ENCODE assay signal across 1 cellular context in the genomic region with DNA sequence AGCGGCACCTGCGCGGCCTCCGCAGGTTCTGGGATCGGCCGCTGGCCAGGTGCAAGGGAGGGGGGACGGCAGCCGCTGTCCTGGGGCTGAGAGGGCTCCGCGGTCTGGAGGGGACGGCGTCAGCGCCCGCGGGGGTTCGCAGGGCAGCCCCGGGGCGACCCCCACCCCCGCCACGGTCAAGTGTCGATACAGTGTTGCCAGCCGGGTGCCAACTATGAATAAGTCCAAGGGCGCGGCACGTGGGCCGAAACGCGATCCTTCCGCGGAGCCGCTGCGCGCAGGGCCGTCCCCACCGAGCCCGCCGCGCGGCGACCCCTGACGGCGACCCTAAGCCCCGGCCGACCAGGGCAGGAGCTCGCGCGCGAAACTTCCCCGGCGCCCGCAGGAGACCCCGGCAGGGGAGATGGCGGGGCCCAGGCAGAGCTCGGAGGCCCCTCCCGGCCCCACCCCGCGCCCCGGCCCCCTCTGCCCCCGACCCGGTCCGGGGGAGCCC.
A peak's percentile ranks its signal among the peaks of the same experiment; 100 is the strongest.
TF ChIP-seq lines count a peak whose summit lies in the region.

No MANE protein-coding gene starts in this region.

TF ChIP-seq in K562, 482 proteins besides CTCF, POLR2A, EP300 and RAD21 (continued from another document and continues in another):
- TF ChIP-seq, protein P1, sequence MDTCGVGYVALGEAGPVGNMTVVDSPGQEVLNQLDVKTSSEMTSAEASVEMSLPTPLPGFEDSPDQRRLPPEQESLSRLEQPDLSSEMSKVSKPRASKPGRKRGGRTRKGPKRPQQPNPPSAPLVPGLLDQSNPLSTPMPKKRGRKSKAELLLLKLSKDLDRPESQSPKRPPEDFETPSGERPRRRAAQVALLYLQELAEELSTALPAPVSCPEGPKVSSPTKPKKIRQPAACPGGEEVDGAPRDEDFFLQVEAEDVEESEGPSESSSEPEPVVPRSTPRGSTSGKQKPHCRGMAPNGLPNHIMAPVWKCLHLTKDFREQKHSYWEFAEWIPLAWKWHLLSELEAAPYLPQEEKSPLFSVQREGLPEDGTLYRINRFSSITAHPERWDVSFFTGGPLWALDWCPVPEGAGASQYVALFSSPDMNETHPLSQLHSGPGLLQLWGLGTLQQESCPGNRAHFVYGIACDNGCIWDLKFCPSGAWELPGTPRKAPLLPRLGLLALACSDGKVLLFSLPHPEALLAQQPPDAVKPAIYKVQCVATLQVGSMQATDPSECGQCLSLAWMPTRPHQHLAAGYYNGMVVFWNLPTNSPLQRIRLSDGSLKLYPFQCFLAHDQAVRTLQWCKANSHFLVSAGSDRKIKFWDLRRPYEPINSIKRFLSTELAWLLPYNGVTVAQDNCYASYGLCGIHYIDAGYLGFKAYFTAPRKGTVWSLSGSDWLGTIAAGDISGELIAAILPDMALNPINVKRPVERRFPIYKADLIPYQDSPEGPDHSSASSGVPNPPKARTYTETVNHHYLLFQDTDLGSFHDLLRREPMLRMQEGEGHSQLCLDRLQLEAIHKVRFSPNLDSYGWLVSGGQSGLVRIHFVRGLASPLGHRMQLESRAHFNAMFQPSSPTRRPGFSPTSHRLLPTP (IDR thresholded peaks at IDR 0.05; ENCODE audit: borderline replicate concordance, extremely low read depth, insufficient read length) = no peak
- TF ChIP-seq LARP7 (IDR thresholded peaks at IDR 0.05) (no peak), ARID2 (IDR thresholded peaks at IDR 0.05) (no peak), CXXC5 (CRISPR knock-in tag; IDR thresholded peaks at IDR 0.05) (peak; percentile 82), CREB1 (IDR thresholded peaks at IDR 0.05) (no peak), CREB1 (CRISPR knock-in tag; IDR thresholded peaks at IDR 0.05) (0 out of 2 replicates have a peak, but pooled peaks have one; percentile 23), RFX5 (IDR thresholded peaks at IDR 0.05; ENCODE audit: low read depth, low read length) (no peak), BRCA1 (IDR thresholded peaks at IDR 0.05) (no peak), BRCA1 (CRISPR knock-in tag; IDR thresholded peaks at IDR 0.05) (peak; percentile 88; the same call in 1 of the 2 replicates), PML (IDR thresholded peaks at IDR 0.05; ENCODE audit: low read length) (no peak; the same call in 1 of the 2 replicates), SUPT5H (IDR thresholded peaks at IDR 0.05) (peak; percentile 56), CTBP1 (IDR thresholded peaks at IDR 0.05; ENCODE audit: borderline replicate concordance) (peak; percentile 83), ZC3H4 (CRISPR knock-in tag; IDR thresholded peaks at IDR 0.05; ENCODE audit: borderline replicate concordance) (peak; percentile 93), CCNT2 (IDR thresholded peaks at IDR 0.05; ENCODE audit: borderline replicate concordance, extremely low read depth, insufficient read length, low read depth, low read length) (peak; percentile 82), RBM34 (IDR thresholded peaks at IDR 0.05; ENCODE audit: borderline replicate concordance, insufficient read depth, low read length) (no peak), BHLHE40 (IDR thresholded peaks at IDR 0.05; ENCODE audit: low read length) (peak; percentile 24; the same call in 1 of the 2 replicates), HDAC3 (IDR thresholded peaks at IDR 0.05; ENCODE audit: borderline replicate concordance, partially characterized antibody) (no peak), ZNF830 (CRISPR knock-in tag; IDR thresholded peaks at IDR 0.05) (0 out of 2 replicates have a peak, but pooled peaks have one; percentile 34), FIP1L1 (IDR thresholded peaks at IDR 0.05; ENCODE audit: low read depth, low read length, poor library complexity, severe bottlenecking) (peak; percentile 46), SAFB (IDR thresholded peaks at IDR 0.05; ENCODE audit: borderline replicate concordance, low read depth, low read length) (peak; percentile 64), NUFIP1 (IDR thresholded peaks at IDR 0.05; ENCODE audit: partially characterized antibody) (no peak), KDM2B (CRISPR knock-in tag; IDR thresholded peaks at IDR 0.05) (peak; percentile 88), GABPB1 (CRISPR knock-in tag; IDR thresholded peaks at IDR 0.05) (peak; percentile 34; the same call in 1 of the 2 replicates), GTF2F1 (IDR thresholded peaks at IDR 0.05; ENCODE audit: low read depth, low read length) (no peak), SMAD2 (IDR thresholded peaks at IDR 0.05; ENCODE audit: low read depth, low read length) (no peak), ZNF133 (CRISPR knock-in tag; IDR thresholded peaks at IDR 0.05) (no peak), FOXJ2 (tag; IDR thresholded peaks at IDR 0.05) (no peak), HSF4 (CRISPR knock-in tag; IDR thresholded peaks at IDR 0.05; ENCODE audit: borderline replicate concordance) (0 out of 2 replicates have a peak, but pooled peaks have one; percentile 66), SMAD4 (CRISPR knock-in tag; conservative IDR thresholded peaks at IDR 0.05) (peak; percentile 68; the same call in 1 of the 2 replicates), NR3C1 (CRISPR knock-in tag; IDR thresholded peaks at IDR 0.05) (0 out of 2 replicates have a peak, but pooled peaks have one; percentile 52), HNRNPL (IDR thresholded peaks at IDR 0.05; ENCODE audit: low read depth, low read length) (peak; percentile 88), RB1 (IDR thresholded peaks at IDR 0.05; ENCODE audit: low read depth) (peak; percentile 76), SAP30 (IDR thresholded peaks at IDR 0.05; ENCODE audit: borderline replicate concordance, insufficient read depth, low read depth, low read length, poor library complexity, severe bottlenecking) (peak; percentile 53), NCOR1 (IDR thresholded peaks at IDR 0.05) (no peak), NRF1 (conservative IDR thresholded peaks at IDR 0.05 in 1 of 2, IDR thresholded peaks at IDR 0.05 in 1 of 2) (peak; percentile 77 to 78)
- TF ChIP-seq, protein P2, sequence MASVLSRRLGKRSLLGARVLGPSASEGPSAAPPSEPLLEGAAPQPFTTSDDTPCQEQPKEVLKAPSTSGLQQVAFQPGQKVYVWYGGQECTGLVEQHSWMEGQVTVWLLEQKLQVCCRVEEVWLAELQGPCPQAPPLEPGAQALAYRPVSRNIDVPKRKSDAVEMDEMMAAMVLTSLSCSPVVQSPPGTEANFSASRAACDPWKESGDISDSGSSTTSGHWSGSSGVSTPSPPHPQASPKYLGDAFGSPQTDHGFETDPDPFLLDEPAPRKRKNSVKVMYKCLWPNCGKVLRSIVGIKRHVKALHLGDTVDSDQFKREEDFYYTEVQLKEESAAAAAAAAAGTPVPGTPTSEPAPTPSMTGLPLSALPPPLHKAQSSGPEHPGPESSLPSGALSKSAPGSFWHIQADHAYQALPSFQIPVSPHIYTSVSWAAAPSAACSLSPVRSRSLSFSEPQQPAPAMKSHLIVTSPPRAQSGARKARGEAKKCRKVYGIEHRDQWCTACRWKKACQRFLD (CRISPR knock-in tag; IDR thresholded peaks at IDR 0.05) = peak; percentile 30; the same call in 1 of the 2 replicates
- TF ChIP-seq, protein P3, sequence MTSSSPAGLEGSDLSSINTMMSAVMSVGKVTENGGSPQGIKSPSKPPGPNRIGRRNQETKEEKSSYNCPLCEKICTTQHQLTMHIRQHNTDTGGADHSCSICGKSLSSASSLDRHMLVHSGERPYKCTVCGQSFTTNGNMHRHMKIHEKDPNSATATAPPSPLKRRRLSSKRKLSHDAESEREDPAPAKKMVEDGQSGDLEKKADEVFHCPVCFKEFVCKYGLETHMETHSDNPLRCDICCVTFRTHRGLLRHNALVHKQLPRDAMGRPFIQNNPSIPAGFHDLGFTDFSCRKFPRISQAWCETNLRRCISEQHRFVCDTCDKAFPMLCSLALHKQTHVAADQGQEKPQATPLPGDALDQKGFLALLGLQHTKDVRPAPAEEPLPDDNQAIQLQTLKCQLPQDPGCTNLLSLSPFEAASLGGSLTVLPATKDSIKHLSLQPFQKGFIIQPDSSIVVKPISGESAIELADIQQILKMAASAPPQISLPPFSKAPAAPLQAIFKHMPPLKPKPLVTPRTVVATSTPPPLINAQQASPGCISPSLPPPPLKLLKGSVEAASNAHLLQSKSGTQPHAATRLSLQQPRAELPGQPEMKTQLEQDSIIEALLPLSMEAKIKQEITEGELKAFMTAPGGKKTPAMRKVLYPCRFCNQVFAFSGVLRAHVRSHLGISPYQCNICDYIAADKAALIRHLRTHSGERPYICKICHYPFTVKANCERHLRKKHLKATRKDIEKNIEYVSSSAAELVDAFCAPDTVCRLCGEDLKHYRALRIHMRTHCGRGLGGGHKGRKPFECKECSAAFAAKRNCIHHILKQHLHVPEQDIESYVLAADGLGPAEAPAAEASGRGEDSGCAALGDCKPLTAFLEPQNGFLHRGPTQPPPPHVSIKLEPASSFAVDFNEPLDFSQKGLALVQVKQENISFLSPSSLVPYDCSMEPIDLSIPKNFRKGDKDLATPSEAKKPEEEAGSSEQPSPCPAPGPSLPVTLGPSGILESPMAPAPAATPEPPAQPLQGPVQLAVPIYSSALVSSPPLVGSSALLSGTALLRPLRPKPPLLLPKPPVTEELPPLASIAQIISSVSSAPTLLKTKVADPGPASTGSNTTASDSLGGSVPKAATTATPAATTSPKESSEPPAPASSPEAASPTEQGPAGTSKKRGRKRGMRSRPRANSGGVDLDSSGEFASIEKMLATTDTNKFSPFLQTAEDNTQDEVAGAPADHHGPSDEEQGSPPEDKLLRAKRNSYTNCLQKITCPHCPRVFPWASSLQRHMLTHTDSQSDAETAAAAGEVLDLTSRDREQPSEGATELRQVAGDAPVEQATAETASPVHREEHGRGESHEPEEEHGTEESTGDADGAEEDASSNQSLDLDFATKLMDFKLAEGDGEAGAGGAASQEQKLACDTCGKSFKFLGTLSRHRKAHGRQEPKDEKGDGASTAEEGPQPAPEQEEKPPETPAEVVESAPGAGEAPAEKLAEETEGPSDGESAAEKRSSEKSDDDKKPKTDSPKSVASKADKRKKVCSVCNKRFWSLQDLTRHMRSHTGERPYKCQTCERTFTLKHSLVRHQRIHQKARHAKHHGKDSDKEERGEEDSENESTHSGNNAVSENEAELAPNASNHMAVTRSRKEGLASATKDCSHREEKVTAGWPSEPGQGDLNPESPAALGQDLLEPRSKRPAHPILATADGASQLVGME (CRISPR knock-in tag; IDR thresholded peaks at IDR 0.05) = no peak
- TF ChIP-seq, protein P4, sequence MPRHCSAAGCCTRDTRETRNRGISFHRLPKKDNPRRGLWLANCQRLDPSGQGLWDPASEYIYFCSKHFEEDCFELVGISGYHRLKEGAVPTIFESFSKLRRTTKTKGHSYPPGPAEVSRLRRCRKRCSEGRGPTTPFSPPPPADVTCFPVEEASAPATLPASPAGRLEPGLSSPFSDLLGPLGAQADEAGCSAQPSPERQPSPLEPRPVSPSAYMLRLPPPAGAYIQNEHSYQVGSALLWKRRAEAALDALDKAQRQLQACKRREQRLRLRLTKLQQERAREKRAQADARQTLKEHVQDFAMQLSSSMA (CRISPR knock-in tag; IDR thresholded peaks at IDR 0.05) = peak; percentile 75; the same call in 1 of the 2 replicates
- TF ChIP-seq, protein P5, sequence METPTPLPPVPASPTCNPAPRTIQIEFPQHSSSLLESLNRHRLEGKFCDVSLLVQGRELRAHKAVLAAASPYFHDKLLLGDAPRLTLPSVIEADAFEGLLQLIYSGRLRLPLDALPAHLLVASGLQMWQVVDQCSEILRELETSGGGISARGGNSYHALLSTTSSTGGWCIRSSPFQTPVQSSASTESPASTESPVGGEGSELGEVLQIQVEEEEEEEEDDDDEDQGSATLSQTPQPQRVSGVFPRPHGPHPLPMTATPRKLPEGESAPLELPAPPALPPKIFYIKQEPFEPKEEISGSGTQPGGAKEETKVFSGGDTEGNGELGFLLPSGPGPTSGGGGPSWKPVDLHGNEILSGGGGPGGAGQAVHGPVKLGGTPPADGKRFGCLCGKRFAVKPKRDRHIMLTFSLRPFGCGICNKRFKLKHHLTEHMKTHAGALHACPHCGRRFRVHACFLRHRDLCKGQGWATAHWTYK (CRISPR knock-in tag; IDR thresholded peaks at IDR 0.05) = peak; percentile 67
- TF ChIP-seq, protein P6, sequence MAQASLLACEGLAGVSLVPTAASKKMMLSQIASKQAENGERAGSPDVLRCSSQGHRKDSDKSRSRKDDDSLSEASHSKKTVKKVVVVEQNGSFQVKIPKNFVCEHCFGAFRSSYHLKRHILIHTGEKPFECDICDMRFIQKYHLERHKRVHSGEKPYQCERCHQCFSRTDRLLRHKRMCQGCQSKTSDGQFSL (CRISPR knock-in tag; IDR thresholded peaks at IDR 0.05) = peak; percentile 35; the same call in 1 of the 2 replicates
- TF ChIP-seq, protein P6 (tag; IDR thresholded peaks at IDR 0.05) = no peak; a peak in 1 of 4 replicates
- TF ChIP-seq, protein P7, sequence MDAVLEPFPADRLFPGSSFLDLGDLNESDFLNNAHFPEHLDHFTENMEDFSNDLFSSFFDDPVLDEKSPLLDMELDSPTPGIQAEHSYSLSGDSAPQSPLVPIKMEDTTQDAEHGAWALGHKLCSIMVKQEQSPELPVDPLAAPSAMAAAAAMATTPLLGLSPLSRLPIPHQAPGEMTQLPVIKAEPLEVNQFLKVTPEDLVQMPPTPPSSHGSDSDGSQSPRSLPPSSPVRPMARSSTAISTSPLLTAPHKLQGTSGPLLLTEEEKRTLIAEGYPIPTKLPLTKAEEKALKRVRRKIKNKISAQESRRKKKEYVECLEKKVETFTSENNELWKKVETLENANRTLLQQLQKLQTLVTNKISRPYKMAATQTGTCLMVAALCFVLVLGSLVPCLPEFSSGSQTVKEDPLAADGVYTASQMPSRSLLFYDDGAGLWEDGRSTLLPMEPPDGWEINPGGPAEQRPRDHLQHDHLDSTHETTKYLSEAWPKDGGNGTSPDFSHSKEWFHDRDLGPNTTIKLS (IDR thresholded peaks at IDR 0.05; ENCODE audit: borderline replicate concordance, low read depth) = 0 out of 2 replicates have a peak, but pooled peaks have one; percentile 49
- TF ChIP-seq, protein P8, sequence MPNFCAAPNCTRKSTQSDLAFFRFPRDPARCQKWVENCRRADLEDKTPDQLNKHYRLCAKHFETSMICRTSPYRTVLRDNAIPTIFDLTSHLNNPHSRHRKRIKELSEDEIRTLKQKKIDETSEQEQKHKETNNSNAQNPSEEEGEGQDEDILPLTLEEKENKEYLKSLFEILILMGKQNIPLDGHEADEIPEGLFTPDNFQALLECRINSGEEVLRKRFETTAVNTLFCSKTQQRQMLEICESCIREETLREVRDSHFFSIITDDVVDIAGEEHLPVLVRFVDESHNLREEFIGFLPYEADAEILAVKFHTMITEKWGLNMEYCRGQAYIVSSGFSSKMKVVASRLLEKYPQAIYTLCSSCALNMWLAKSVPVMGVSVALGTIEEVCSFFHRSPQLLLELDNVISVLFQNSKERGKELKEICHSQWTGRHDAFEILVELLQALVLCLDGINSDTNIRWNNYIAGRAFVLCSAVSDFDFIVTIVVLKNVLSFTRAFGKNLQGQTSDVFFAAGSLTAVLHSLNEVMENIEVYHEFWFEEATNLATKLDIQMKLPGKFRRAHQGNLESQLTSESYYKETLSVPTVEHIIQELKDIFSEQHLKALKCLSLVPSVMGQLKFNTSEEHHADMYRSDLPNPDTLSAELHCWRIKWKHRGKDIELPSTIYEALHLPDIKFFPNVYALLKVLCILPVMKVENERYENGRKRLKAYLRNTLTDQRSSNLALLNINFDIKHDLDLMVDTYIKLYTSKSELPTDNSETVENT (CRISPR knock-in tag; IDR thresholded peaks at IDR 0.05) = peak; percentile 79
